26 cellular contexts compared by ENCODE assay signal in genomic region chr3:53217175-53217574, GRCh38.
"Had no signal": no experiment of that assay in that cellular context is flagged by ENCODE, and none has a peak within 500 bp of the region (broad histone marks: within the 10 kb centered on the region; RNA-seq: fewer than 3 reads in every experiment).

No MANE protein-coding gene starts in this region.

- DNase-seq: activated CD4-positive, alpha-beta T cell treated with anti-CD3 and anti-CD28 coated beads, Interleukin-2, amount 10 ng/mL, durations not matched to agents 24 days and 14 days; activated CD4-positive, alpha-beta T cell treated with anti-CD3 and anti-CD28 coated beads, Interleukin-2, amount 50 U/mL, for 4 hours; activated CD8-positive, alpha-beta T cell treated with anti-CD3 and anti-CD28 coated beads for 36 hours; activated gamma-delta T cell treated with Interleukin-2 at 50 U/mL for 16 hours; activated naive CD4-positive, alpha-beta T cell treated with anti-CD3 and anti-CD28 coated beads for 36 hours; activated T-cell treated with anti-CD3 and anti-CD28 coated beads, Interleukin-2, amount 50 U/mL, for 1 hour; activated T-cell treated with anti-CD3 and anti-CD28 coated beads, Interleukin-2, amount 50 U/mL, for 72 hours; adrenal gland; caudate nucleus; MM.1S; NCI-H1092; NCI-H1436 treated with DMSO at 0.1 percent for 48 hours; NCI-H1694 treated with DMSO at 0.1 percent for 48 hours; NCI-H2029 treated with DMSO at 0.1 percent for 48 hours; NCI-H2107; NCI-H2171; NCI-H510A; NCI-H526 treated with DMSO at 0.1 percent for 48 hours; NCI-H774; SHP77; SJCRH30 had no signal

- H3K9ac ChIP-seq: KMS-11 had no signal

- H3K4me1 ChIP-seq: adrenal gland, SJCRH30 had no signal

- H3K9me3 ChIP-seq: adrenal gland, SJCRH30 had no signal

- H3K27me3 ChIP-seq: adrenal gland, SJCRH30 had no signal

- H3K4me2 ChIP-seq: KMS-11 had no signal

- H3K4me3 ChIP-seq: adrenal gland, SJCRH30, SK-N-MC had no signal

- H3K36me3 ChIP-seq: adrenal gland, SJCRH30 had no signal

- ATAC-seq: activated CD8-positive, alpha-beta T cell treated with anti-CD3 and anti-CD28 coated beads for 36 hours; activated naive CD4-positive, alpha-beta T cell treated with anti-CD3 and anti-CD28 coated beads, Interleukin-2, amount 50 U/mL, for 72 hours; activated T-cell treated with anti-CD3 and anti-CD28 coated beads, Interleukin-2, amount 50 U/mL, for 72 hours; activated T-helper 17 cell treated with anti-CD3 and anti-CD28 coated beads, Interleukin-2, amount 50 U/mL, for 72 hours; Panc1 had no signal

- H3K27ac ChIP-seq: adrenal gland, KMS-11, SJCRH30, SK-N-MC had no signal
